In genomic region chr17:48624118-48624517, GRCh38 we compare ENCODE assay signal across 1 cellular context.
TF ChIP-seq lines count a peak whose summit lies in the region.

No MANE protein-coding gene starts in this region.

TF ChIP-seq in A549, 52 proteins besides CTCF, POLR2A, EP300 and RAD21 (continued from another document):
- TF ChIP-seq JUN (IDR thresholded peaks at IDR 0.05) (no peak), BCL3 (IDR thresholded peaks at IDR 0.05) (no peak), CHD4 (IDR thresholded peaks at IDR 0.05; ENCODE audit: borderline replicate concordance) (no peak), ESRRA (IDR thresholded peaks at IDR 0.05; ENCODE audit: borderline replicate concordance, low read length) (no peak), FOXS1 (CRISPR knock-in tag; IDR thresholded peaks at IDR 0.05) (no peak), ZSCAN20 (CRISPR knock-in tag; IDR thresholded peaks at IDR 0.05) (no peak), HOXB13 (CRISPR knock-in tag; IDR thresholded peaks at IDR 0.05; ENCODE audit: low read depth) (no peak), TP53 (CRISPR knock-in tag; IDR thresholded peaks at IDR 0.05) (no peak), EHF (CRISPR knock-in tag; IDR thresholded peaks at IDR 0.05) (no peak), BHLHE40 (IDR thresholded peaks at IDR 0.05; ENCODE audit: low read depth, low read length) (no peak), PBX3 (IDR thresholded peaks at IDR 0.05) (no peak), MAZ (IDR thresholded peaks at IDR 0.05; ENCODE audit: borderline replicate concordance, low read depth, low read length) (no peak)
- TF ChIP-seq, protein P1, sequence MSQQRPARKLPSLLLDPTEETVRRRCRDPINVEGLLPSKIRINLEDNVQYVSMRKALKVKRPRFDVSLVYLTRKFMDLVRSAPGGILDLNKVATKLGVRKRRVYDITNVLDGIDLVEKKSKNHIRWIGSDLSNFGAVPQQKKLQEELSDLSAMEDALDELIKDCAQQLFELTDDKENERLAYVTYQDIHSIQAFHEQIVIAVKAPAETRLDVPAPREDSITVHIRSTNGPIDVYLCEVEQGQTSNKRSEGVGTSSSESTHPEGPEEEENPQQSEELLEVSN (IDR thresholded peaks at IDR 0.05; ENCODE audit: borderline replicate concordance, low read depth), result no peak
- TF ChIP-seq, protein P2, sequence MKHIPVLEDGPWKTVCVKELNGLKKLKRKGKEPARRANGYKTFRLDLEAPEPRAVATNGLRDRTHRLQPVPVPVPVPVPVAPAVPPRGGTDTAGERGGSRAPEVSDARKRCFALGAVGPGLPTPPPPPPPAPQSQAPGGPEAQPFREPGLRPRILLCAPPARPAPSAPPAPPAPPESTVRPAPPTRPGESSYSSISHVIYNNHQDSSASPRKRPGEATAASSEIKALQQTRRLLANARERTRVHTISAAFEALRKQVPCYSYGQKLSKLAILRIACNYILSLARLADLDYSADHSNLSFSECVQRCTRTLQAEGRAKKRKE (CRISPR knock-in tag; IDR thresholded peaks at IDR 0.05; ENCODE audit: low read depth), result no peak
- TF ChIP-seq, protein P3, sequence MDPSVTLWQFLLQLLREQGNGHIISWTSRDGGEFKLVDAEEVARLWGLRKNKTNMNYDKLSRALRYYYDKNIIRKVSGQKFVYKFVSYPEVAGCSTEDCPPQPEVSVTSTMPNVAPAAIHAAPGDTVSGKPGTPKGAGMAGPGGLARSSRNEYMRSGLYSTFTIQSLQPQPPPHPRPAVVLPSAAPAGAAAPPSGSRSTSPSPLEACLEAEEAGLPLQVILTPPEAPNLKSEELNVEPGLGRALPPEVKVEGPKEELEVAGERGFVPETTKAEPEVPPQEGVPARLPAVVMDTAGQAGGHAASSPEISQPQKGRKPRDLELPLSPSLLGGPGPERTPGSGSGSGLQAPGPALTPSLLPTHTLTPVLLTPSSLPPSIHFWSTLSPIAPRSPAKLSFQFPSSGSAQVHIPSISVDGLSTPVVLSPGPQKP (IDR thresholded peaks at IDR 0.05; ENCODE audit: low read depth, low read length), result no peak
